19 cellular contexts compared by ENCODE assay signal in the genomic region with DNA sequence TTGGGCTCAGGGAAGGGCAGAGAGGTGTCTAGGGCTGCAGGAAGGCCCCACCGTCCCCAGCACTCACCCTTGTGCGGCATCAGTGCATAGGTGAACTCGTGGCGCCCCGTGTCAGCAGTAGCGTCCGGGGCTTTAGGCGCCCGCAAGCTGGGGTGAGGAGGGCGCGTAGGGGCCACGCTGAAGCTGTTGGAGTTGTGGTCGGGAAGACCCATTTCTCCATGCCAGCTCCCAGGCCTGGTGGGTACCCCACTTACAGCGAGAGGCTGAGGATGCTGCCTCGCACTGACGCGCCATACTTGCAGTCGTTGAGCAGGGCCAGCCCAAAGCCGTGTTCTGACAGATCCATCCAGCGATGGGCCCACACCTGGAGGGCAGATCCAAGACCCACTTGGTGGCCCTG. TPM values are rescaled to one million over a fixed set of nuclear protein-coding genes. Genes with fewer than 3 reads are reported as not detected.
DNase-seq lines count a peak whose midpoint lies in the region; ATAC-seq, FAIRE-seq and TF ChIP-seq lines count a peak whose summit lies in the region.
"Had no signal": no experiment of that assay in that cellular context is flagged by ENCODE, and none has a peak within 500 bp of the region (broad histone marks: within the 10 kb centered on the region; RNA-seq: fewer than 3 reads in every experiment).

No MANE protein-coding gene starts in this region.

- H2AFZ ChIP-seq in HepG2 (ENCODE audit: low read length), result no peak overlapping the region
- H2AFZ ChIP-seq in SK-N-SH (ENCODE audit: low read depth), result no peak overlapping the region
- H2AFZ ChIP-seq: GM23248 had no signal

- DNase-seq in HepG2 (ENCODE audit: low spot score), result no peak
- no peak for DNase-seq in right lobe of liver
- DNase-seq in iPS-NIHi11 (ENCODE audit: low spot score), result peak; percentile 10
- DNase-seq in memory B cell (ENCODE audit: low spot score in 2 of 2), result no peak
- DNase-seq in RKO (ENCODE audit: low spot score), result no peak
- DNase-seq in SK-N-SH, result no peak
- DNase-seq: 8988T; Calu3; CD8-positive, alpha-beta T cell; DMS79 treated with DMSO at 0.1 percent for 48 hours; GF-D8; GM23248 had no signal

- H3K4me1 Mint-ChIP-seq in memory B cell, result no peaks in the 10 kb centered on the region
- H3K4me1 Mint-ChIP-seq: B cell had no signal

- no peaks in the 10 kb centered on the region for H3K9me2 ChIP-seq in SK-N-SH

- H3K36me3 Mint-ChIP-seq in memory B cell, result peaks cover 18% of the 10 kb centered on the region

- ATAC-seq in HepG2 (no peak), right lobe of liver (no peak), memory B cell (ENCODE audit: low read depth) (no peak), HG03196 (IDR thresholded peaks at IDR 0.05; ENCODE audit: unreplicated experiment) (no peak)
- ATAC-seq: CD8-positive, alpha-beta T cell; K562 had no signal

- H3K27me3 ChIP-seq in HepG2 (ENCODE audit: control insufficient read depth in 1 of 2, insufficient read depth in 2 of 2, low read length in 2 of 2) (no peaks in the 10 kb centered on the region), right lobe of liver (no peaks in the 10 kb centered on the region), SK-N-SH (ENCODE audit: insufficient read depth) (no peaks in the 10 kb centered on the region)
- H3K27me3 ChIP-seq: BLaER1 treated with 17β-estradiol and CSF1 and Interleukin-3, amounts not matched to agents 10 nM and 100 nM had no signal

- TF ChIP-seq RAD21 in HepG2 (CRISPR knock-in tag; IDR thresholded peaks at IDR 0.05) (no peak), SK-N-SH (IDR thresholded peaks at IDR 0.05; ENCODE audit: low read length) (no peak)

- H3K27ac Mint-ChIP-seq in memory B cell, result peak overlapping the region; percentile 31
- H3K27ac Mint-ChIP-seq: B cell; CD8-positive, alpha-beta T cell had no signal

- intact Hi-C loops in HepG2 (cut with micrococcal nuclease; ENCODE audit: unreplicated experiment) (no loop called here), right lobe of liver (cut with DNase I) (no loop called here)

- no peaks in the 10 kb centered on the region for H3K9me3 Mint-ChIP-seq in memory B cell
- H3K9me3 Mint-ChIP-seq: CD8-positive, alpha-beta T cell had no signal

- CTCF ChIA-PET in HepG2 (lab: Yijun Ruan, JAX; ENCODE audit: low intra/inter-chr PET ratio, low total read pairs) (no interaction called here), SK-N-SH (lab: Yijun Ruan, JAX) (interaction anchor here (1.0 to 5.4 kb wide), 2 partner anchors 11 to 327 kb away, joined by 3 to 29 read pairs; a partner anchor contains a TSS)

- peaks cover 3% of the 10 kb centered on the region for H3F3A ChIP-seq in SK-N-SH (replicated peaks; ENCODE audit: insufficient read depth)

- 95% methylated on average over 20 of the region's 20 CpGs for WGBS in HepG2 (ENCODE audit: low lambda C conversion rate)
- no CpG with 5 or more reads among the region's 20 CpGs for WGBS in right lobe of liver (ENCODE audit: insufficient coverage, low coverage, low lambda C conversion rate, missing lambda C conversion rate)
- WGBS in SK-N-SH (ENCODE audit: low lambda C conversion rate), result 80% methylated on average over 1 of the region's 20 CpGs

- H3K27ac ChIP-seq in HepG2 (ENCODE audit: extremely low read length, insufficient read depth, low read length), result no peak overlapping the region
- no peak overlapping the region for H3K27ac ChIP-seq in right lobe of liver
- no peak overlapping the region for H3K27ac ChIP-seq in SK-N-SH (ENCODE audit: low read depth in 2 of 2, low read length in 1 of 2)
- H3K27ac ChIP-seq: BLaER1 treated with 17β-estradiol and CSF1 and Interleukin-3, amounts not matched to agents 10 nM and 100 nM; GM23248 had no signal

- TF ChIP-seq EP300 in HepG2 (IDR thresholded peaks at IDR 0.05; ENCODE audit: low read depth in 2 of 2, low read length in 2 of 2) (no peak), HepG2 (CRISPR knock-in tag; IDR thresholded peaks at IDR 0.05; ENCODE audit: borderline replicate concordance) (no peak), SK-N-SH (IDR thresholded peaks at IDR 0.05; ENCODE audit: borderline replicate concordance in 1 of 2, low read depth in 1 of 2, low read length in 1 of 2) (no peak)

- BruUV-seq in HepG2 (replicated peaks; lab: Mats Ljungman, UMichigan), result TSS peak; percentile 9

- no peak overlapping the region for H3K4me3 Mint-ChIP-seq in memory B cell
- H3K4me3 Mint-ChIP-seq: B cell; CD8-positive, alpha-beta T cell had no signal

- POLR2A ChIA-PET in HepG2 (lab: Yijun Ruan, JAX) (interaction anchor here (0.6 to 5.6 kb wide), 2 partner anchors 12 to 426 kb away, joined by 3 to 40 read pairs; a partner anchor contains a TSS), SK-N-SH (lab: Yijun Ruan, JAX) (interaction anchor here (1.9 kb wide), 1 partner anchor 12 kb away, joined by 7 read pairs; a partner anchor contains a TSS)

- no peaks in the 10 kb centered on the region for H3K79me2 ChIP-seq in HepG2 (ENCODE audit: insufficient read depth, low read length)
- no peaks in the 10 kb centered on the region for H3K79me2 ChIP-seq in SK-N-SH (ENCODE audit: insufficient read depth)

- in situ Hi-C loops in HepG2 (cut with HindIII; ENCODE audit: extremely low pct_ligation_motif_present, low pct_unique_long_range_greater_than_20kb), result no loop called here

- H3K9ac ChIP-seq in HepG2 (ENCODE audit: insufficient read depth, low read depth, low read length) (no peak overlapping the region), SK-N-SH (no peak overlapping the region)
- H3K9ac ChIP-seq: BLaER1 treated with 17β-estradiol and CSF1 and Interleukin-3, amounts not matched to agents 10 nM and 100 nM; GM23248 had no signal

- H3K4me3 ChIP-seq in HepG2 (replicated peaks in 1 of 3; ENCODE audit: insufficient read depth in 1 of 3, low read depth in 2 of 3, low read length in 3 of 3), result no peak overlapping the region
- no peak overlapping the region for H3K4me3 ChIP-seq in right lobe of liver
- H3K4me3 ChIP-seq in SK-N-SH (ENCODE audit: low read depth in 2 of 2, low read length in 1 of 2), result no peak overlapping the region
- H3K4me3 ChIP-seq: BLaER1 treated with 17β-estradiol and CSF1 and Interleukin-3, amounts not matched to agents 10 nM and 100 nM; GM23248; HAP-1; K562 had no signal

- H4K20me1 ChIP-seq in HepG2 (ENCODE audit: insufficient read depth, low read length), result no peaks in the 10 kb centered on the region
- no peaks in the 10 kb centered on the region for H4K20me1 ChIP-seq in SK-N-SH (ENCODE audit: insufficient read depth)

- FAIRE-seq in HepG2 (lab: Jason Lieb, UNC), result no peak
- FAIRE-seq: GM19239, HTR-8/SVneo, K562 had no signal

- H3K9me3 ChIP-seq in HepG2 (ENCODE audit: low read length) (no peaks in the 10 kb centered on the region), right lobe of liver (no peaks in the 10 kb centered on the region), SK-N-SH (no peaks in the 10 kb centered on the region)
- H3K9me3 ChIP-seq: BLaER1 treated with 17β-estradiol and CSF1 and Interleukin-3, amounts not matched to agents 10 nM and 100 nM; HAP-1 had no signal

- no peak for TF ChIP-seq CTCF in HepG2 (CRISPR knock-in tag; IDR thresholded peaks at IDR 0.05)
- no peak for TF ChIP-seq CTCF in right lobe of liver (IDR thresholded peaks at IDR 0.05)
- TF ChIP-seq CTCF in SK-N-SH (IDR thresholded peaks at IDR 0.05), result no peak

- peaks cover 14 to 25% of the 10 kb centered on the region in 2 experiments; a peak in 3 of 5 replicates for H3K36me3 ChIP-seq in HepG2 (replicated peaks in 1 of 2; ENCODE audit: control insufficient read depth in 1 of 2, insufficient read depth in 2 of 2, low read length in 2 of 2)
- peaks cover 0 to 37% (median 5%) of the 10 kb centered on the region in 4 donors for H3K36me3 ChIP-seq in right lobe of liver
- peaks cover 0 to 44% of the 10 kb centered on the region in 2 experiments for H3K36me3 ChIP-seq in SK-N-SH (replicated peaks in 1 of 2; ENCODE audit: control insufficient read depth in 1 of 2, insufficient read depth in 2 of 2, low read length in 1 of 2)

- TF ChIP-seq POLR2A in HepG2 (IDR thresholded peaks at IDR 0.05; ENCODE audit: insufficient read depth in 1 of 2, low read depth in 2 of 2, low read length in 2 of 2), result no peak
- TF ChIP-seq POLR2A in right lobe of liver (IDR thresholded peaks at IDR 0.05), result no peak

- H3K4me2 ChIP-seq in HepG2 (ENCODE audit: low read depth, low read length) (no peak overlapping the region), SK-N-SH (no peak overlapping the region)
- H3K4me2 ChIP-seq: BLaER1 treated with 17β-estradiol and CSF1 and Interleukin-3, amounts not matched to agents 10 nM and 100 nM had no signal

- H3K4me1 ChIP-seq in HepG2 (ENCODE audit: insufficient read depth, low read length), result peaks cover 10% of the 10 kb centered on the region
- H3K4me1 ChIP-seq in right lobe of liver, result peaks cover 0 to 14% (median 7%) of the 10 kb centered on the region in 4 donors
- H3K4me1 ChIP-seq in SK-N-SH (ENCODE audit: control insufficient read depth in 1 of 2, insufficient read depth in 2 of 2, low read depth in 1 of 2, low read length in 1 of 2), result no peaks in the 10 kb centered on the region
- H3K4me1 ChIP-seq: HAP-1 had no signal

- H3K27me3 Mint-ChIP-seq in memory B cell, result no peaks in the 10 kb centered on the region
- H3K27me3 Mint-ChIP-seq: B cell had no signal

RNA-seq across cellular contexts. Expression of a gene that starts 9.7 kb away (rescaled TPM):
- total RNA-seq in HepG2 (2016; rRNA removed; fragmentation: Illumina TruSeq; extraction: Trizol) (3.7 and 10.4 TPM in 2 replicates), right lobe of liver (10 to 100 TPM; 16.6 to 32.7 (median 23.7) TPM)
- total RNA-seq in HepG2 (2016; cell fraction: cytosol; rRNA removed; fragmentation: Illumina TruSeq; extraction: Trizol; ENCODE audit: low read depth), result 1.4 and 1.7 TPM in 2 replicates
- total RNA-seq in HepG2 (2016; cell fraction: insoluble cytoplasmic fraction; rRNA removed; fragmentation: Illumina TruSeq; extraction: Trizol), result 3.3 and 9.7 TPM in 2 replicates
- 1.2 and 1.6 TPM in 2 replicates for total RNA-seq in HepG2 (2016; cell fraction: membrane; rRNA removed; fragmentation: Illumina TruSeq; extraction: Trizol)
- total RNA-seq in HepG2 (2016; cell fraction: nucleus; rRNA removed; fragmentation: Illumina TruSeq; extraction: Trizol), result 11.2 and 13.2 TPM in 2 replicates
- polyA plus RNA-seq in HepG2 (2011; rRNA removed) (15.5 and 20.8 TPM in 2 replicates), SK-N-SH (2012; rRNA removed) (11.4 and 12.0 TPM in 2 replicates)
- 2.3 and 5.2 TPM in 2 replicates for polyA plus RNA-seq in HepG2 (2011; cell fraction: cytosol; rRNA removed)
- polyA plus RNA-seq in HepG2 (2011; cell fraction: nucleus; rRNA removed), result 173 and 186 TPM in 2 replicates
- polyA plus RNA-seq in HepG2 (2012), result 12.7 and 12.8 TPM in 2 replicates
- 0.59 and 0.62 TPM in 2 replicates for polyA plus RNA-seq in HepG2 (2016; cell fraction: cytosol; fragmentation: Illumina TruSeq; extraction: Trizol; ENCODE audit: low read depth)
- 2.5 and 3.3 TPM in 2 replicates for polyA plus RNA-seq in HepG2 (2016; cell fraction: insoluble cytoplasmic fraction; fragmentation: Illumina TruSeq; extraction: Trizol; ENCODE audit: low read depth)
- 0.81 and 1.0 TPM in 2 replicates for polyA plus RNA-seq in HepG2 (2016; cell fraction: membrane; fragmentation: Illumina TruSeq; extraction: Trizol; ENCODE audit: low read depth)
- polyA plus RNA-seq in HepG2 (2016; cell fraction: nucleus; fragmentation: Illumina TruSeq; extraction: Trizol; ENCODE audit: insufficient read depth, low read depth), result 42.4 and 44.3 TPM in 2 replicates
- polyA minus RNA-seq in HepG2 (2011; rRNA and poly(A)+ RNA removed; ENCODE audit: low replicate concordance), result 3.1 and 11.3 TPM in 2 replicates
- polyA minus RNA-seq in HepG2 (2011; cell fraction: cytosol; rRNA and poly(A)+ RNA removed), result 2.1 and 3.2 TPM in 2 replicates
- 13.9 and 19.4 TPM in 2 replicates for polyA minus RNA-seq in HepG2 (2011; cell fraction: nucleus; rRNA and poly(A)+ RNA removed)
- polyA plus RNA-seq in SK-N-SH (2012; cell fraction: cytosol; rRNA removed), result 2.1 and 2.8 TPM in 2 replicates
- 75.4 and 115 TPM in 2 replicates for polyA plus RNA-seq in SK-N-SH (2012; cell fraction: nucleus; rRNA removed)

RNA-seq across cellular contexts. Expression of a gene that starts 11.9 kb away (rescaled TPM):
- total RNA-seq in HepG2 (2016; rRNA removed; fragmentation: Illumina TruSeq; extraction: Trizol) (19.5 and 71.0 TPM in 2 replicates), right lobe of liver (100 to 1,000 TPM in 1 of 6 experiments, 10 to 100 TPM in 5; 45.4 to 120 (median 79.1) TPM)
- total RNA-seq in HepG2 (2016; cell fraction: cytosol; rRNA removed; fragmentation: Illumina TruSeq; extraction: Trizol; ENCODE audit: low read depth), result 22.6 and 23.0 TPM in 2 replicates
- 18.6 and 68.6 TPM in 2 replicates for total RNA-seq in HepG2 (2016; cell fraction: insoluble cytoplasmic fraction; rRNA removed; fragmentation: Illumina TruSeq; extraction: Trizol)
- 13.2 and 14.6 TPM in 2 replicates for total RNA-seq in HepG2 (2016; cell fraction: membrane; rRNA removed; fragmentation: Illumina TruSeq; extraction: Trizol)
- total RNA-seq in HepG2 (2016; cell fraction: nucleus; rRNA removed; fragmentation: Illumina TruSeq; extraction: Trizol), result 97.9 and 121 TPM in 2 replicates
- polyA plus RNA-seq in HepG2 (2011; rRNA removed) (62.6 and 75.6 TPM in 2 replicates), SK-N-SH (2012; rRNA removed) (132 and 169 TPM in 2 replicates)
- 13.2 and 22.4 TPM in 2 replicates for polyA plus RNA-seq in HepG2 (2011; cell fraction: cytosol; rRNA removed)
- polyA plus RNA-seq in HepG2 (2011; cell fraction: nucleus; rRNA removed), result 865 and 1,137 TPM in 2 replicates
- polyA plus RNA-seq in HepG2 (2012), result 75.9 and 76.2 TPM in 2 replicates
- polyA plus RNA-seq in HepG2 (2016; cell fraction: cytosol; fragmentation: Illumina TruSeq; extraction: Trizol; ENCODE audit: low read depth), result 1.8 and 2.8 TPM in 2 replicates
- 13.7 and 14.4 TPM in 2 replicates for polyA plus RNA-seq in HepG2 (2016; cell fraction: insoluble cytoplasmic fraction; fragmentation: Illumina TruSeq; extraction: Trizol; ENCODE audit: low read depth)
- polyA plus RNA-seq in HepG2 (2016; cell fraction: membrane; fragmentation: Illumina TruSeq; extraction: Trizol; ENCODE audit: low read depth), result 3.1 and 3.3 TPM in 2 replicates
- 278 and 324 TPM in 2 replicates for polyA plus RNA-seq in HepG2 (2016; cell fraction: nucleus; fragmentation: Illumina TruSeq; extraction: Trizol; ENCODE audit: insufficient read depth, low read depth)
- polyA minus RNA-seq in HepG2 (2011; rRNA and poly(A)+ RNA removed; ENCODE audit: low replicate concordance), result 124 and 148 TPM in 2 replicates
- polyA minus RNA-seq in HepG2 (2011; cell fraction: cytosol; rRNA and poly(A)+ RNA removed), result 16.0 and 22.9 TPM in 2 replicates
- 169 and 181 TPM in 2 replicates for polyA minus RNA-seq in HepG2 (2011; cell fraction: nucleus; rRNA and poly(A)+ RNA removed)
- 8.8 and 16.5 TPM in 2 replicates for polyA plus RNA-seq in SK-N-SH (2012; cell fraction: cytosol; rRNA removed)
- 1,319 and 1,662 TPM in 2 replicates for polyA plus RNA-seq in SK-N-SH (2012; cell fraction: nucleus; rRNA removed)

RNA-seq across cellular contexts. Expression of a gene that starts 20.7 kb away (rescaled TPM):
- 89.9 and 106 TPM in 2 replicates for total RNA-seq in HepG2 (2016; rRNA removed; fragmentation: Illumina TruSeq; extraction: Trizol)
- total RNA-seq in HepG2 (2016; cell fraction: cytosol; rRNA removed; fragmentation: Illumina TruSeq; extraction: Trizol; ENCODE audit: low read depth), result 17.5 and 17.7 TPM in 2 replicates
- 89.8 and 123 TPM in 2 replicates for total RNA-seq in HepG2 (2016; cell fraction: insoluble cytoplasmic fraction; rRNA removed; fragmentation: Illumina TruSeq; extraction: Trizol)
- total RNA-seq in HepG2 (2016; cell fraction: membrane; rRNA removed; fragmentation: Illumina TruSeq; extraction: Trizol), result 25.0 and 27.3 TPM in 2 replicates
- 47.4 and 48.2 TPM in 2 replicates for total RNA-seq in HepG2 (2016; cell fraction: nucleus; rRNA removed; fragmentation: Illumina TruSeq; extraction: Trizol)
- polyA plus RNA-seq in HepG2 (2011; rRNA removed), result 45.8 and 48.8 TPM in 2 replicates
- 65.2 and 112 TPM in 2 replicates for polyA plus RNA-seq in HepG2 (2011; cell fraction: cytosol; rRNA removed)
- 131 and 137 TPM in 2 replicates for polyA plus RNA-seq in HepG2 (2011; cell fraction: nucleus; rRNA removed)
- 24.2 and 36.2 TPM in 2 replicates for polyA plus RNA-seq in HepG2 (2012)
- 18.7 and 20.0 TPM in 2 replicates for polyA plus RNA-seq in HepG2 (2016; cell fraction: cytosol; fragmentation: Illumina TruSeq; extraction: Trizol; ENCODE audit: low read depth)
- polyA plus RNA-seq in HepG2 (2016; cell fraction: insoluble cytoplasmic fraction; fragmentation: Illumina TruSeq; extraction: Trizol; ENCODE audit: low read depth), result 103 and 109 TPM in 2 replicates
- 24.2 and 25.0 TPM in 2 replicates for polyA plus RNA-seq in HepG2 (2016; cell fraction: membrane; fragmentation: Illumina TruSeq; extraction: Trizol; ENCODE audit: low read depth)
- 99.3 and 104 TPM in 2 replicates for polyA plus RNA-seq in HepG2 (2016; cell fraction: nucleus; fragmentation: Illumina TruSeq; extraction: Trizol; ENCODE audit: insufficient read depth, low read depth)
- polyA minus RNA-seq in HepG2 (2011; rRNA and poly(A)+ RNA removed; ENCODE audit: low replicate concordance), result 34.3 and 108 TPM in 2 replicates
- polyA minus RNA-seq in HepG2 (2011; cell fraction: cytosol; rRNA and poly(A)+ RNA removed), result 10.2 and 20.8 TPM in 2 replicates
- 8.6 and 10.4 TPM in 2 replicates for polyA minus RNA-seq in HepG2 (2011; cell fraction: nucleus; rRNA and poly(A)+ RNA removed)
- 10 to 100 TPM; 25.6 to 57.0 (median 41.6) TPM for total RNA-seq in right lobe of liver
- polyA plus RNA-seq in SK-N-SH (2012; rRNA removed), result 197 and 223 TPM in 2 replicates
- polyA plus RNA-seq in SK-N-SH (2012; cell fraction: cytosol; rRNA removed), result 103 and 144 TPM in 2 replicates
- 286 and 334 TPM in 2 replicates for polyA plus RNA-seq in SK-N-SH (2012; cell fraction: nucleus; rRNA removed)
